Comparison of ENCODE assay signal across 19 cellular contexts in the genomic region with DNA sequence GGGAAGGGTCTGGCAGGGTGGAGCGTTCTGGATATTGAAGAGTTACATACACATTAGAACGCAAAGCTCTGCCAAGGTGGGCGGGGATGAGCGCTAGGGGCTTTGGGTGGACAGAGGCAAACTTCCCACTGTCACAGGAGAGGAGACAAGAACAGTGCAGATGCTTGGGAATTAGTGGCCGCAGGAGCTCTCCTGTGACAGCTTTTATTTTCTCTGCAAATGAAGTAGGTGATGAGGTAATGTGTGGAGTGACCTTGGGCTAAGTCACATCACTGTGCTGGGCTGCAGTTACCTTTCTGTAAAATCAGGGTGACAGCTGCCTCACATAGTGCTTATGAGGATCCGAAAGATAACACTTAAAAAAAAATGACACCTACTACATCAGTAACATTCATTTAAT. TPM values are rescaled to one million over a fixed set of nuclear protein-coding genes. Genes with fewer than 3 reads are reported as not detected.
DNase-seq lines count a peak whose midpoint lies in the region; ATAC-seq and TF ChIP-seq lines count a peak whose summit lies in the region.
"Had no signal": no experiment of that assay in that cellular context is flagged by ENCODE, and none has a peak within 500 bp of the region (broad histone marks: within the 10 kb centered on the region; RNA-seq: fewer than 3 reads in every experiment).

No MANE protein-coding gene starts in this region.

- no peak for TF ChIP-seq CTCF in glutamatergic neuron (IDR thresholded peaks at IDR 0.05; ENCODE audit: partially characterized antibody, unreplicated experiment)

- no peak for ATAC-seq in stimulated activated naive CD8-positive, alpha-beta T cell treated with anti-CD3 and anti-CD28 coated beads, Interleukin-15, amount 100 ng/mL, for 72 hours
- ATAC-seq in stimulated activated naive CD8-positive, alpha-beta T cell treated with anti-CD3 and anti-CD28 coated beads, Interleukin-15, Interleukin-2, amounts not matched to agents 100 U/mL and 50 U/mL, for 24 hours, result no peak

- no peak overlapping the region for H3K4me3 Mint-ChIP-seq in stimulated activated naive CD8-positive, alpha-beta T cell treated with anti-CD3 and anti-CD28 coated beads, Interleukin-15, amount 100 ng/mL, for 72 hours
- H3K4me3 Mint-ChIP-seq in glutamatergic neuron (ENCODE audit: unreplicated experiment), result no peak overlapping the region
- H3K4me3 Mint-ChIP-seq: activated naive CD4-positive, alpha-beta T cell treated with anti-CD3 and anti-CD28 coated beads, Interleukin-2, amount 50 U/mL, for 24 hours; T-helper 2 cell treated with Interferon-gamma antibody and Interleukin-4, amounts not matched to agents 5 μg/mL and 100 μg/mL, for 36 hours had no signal

- DNase-seq in stimulated activated naive CD8-positive, alpha-beta T cell treated with anti-CD3 and anti-CD28 coated beads, Interleukin-15, amount 100 ng/mL, for 72 hours, result no peak
- no peak for DNase-seq in stimulated activated naive CD8-positive, alpha-beta T cell treated with anti-CD3 and anti-CD28 coated beads, Interleukin-15, Interleukin-2, amounts not matched to agents 100 U/mL and 50 U/mL, for 24 hours
- DNase-seq in NCI-H524 treated with DMSO at 0.1 percent for 48 hours (lab: John Stamatoyannopoulos, UW) (peak; percentile 42), glutamatergic neuron (no peak), amygdala (lab: John Stamatoyannopoulos, UW) (no peak), hypothalamus (lab: John Stamatoyannopoulos, UW) (no peak), RPMI8226 (no peak)
- DNase-seq: activated CD4-positive, alpha-beta T cell treated with anti-CD3 and anti-CD28 coated beads for 48 hours; central memory CD4-positive, alpha-beta T cell; pancreas; spleen; upper lobe of left lung had no signal

- peaks cover 22% of the 10 kb centered on the region for H3K4me1 Mint-ChIP-seq in stimulated activated naive CD8-positive, alpha-beta T cell treated with anti-CD3 and anti-CD28 coated beads, Interleukin-15, amount 100 ng/mL, for 72 hours
- H3K4me1 Mint-ChIP-seq in glutamatergic neuron (ENCODE audit: low read depth, unreplicated experiment), result peaks cover 10% of the 10 kb centered on the region

- H3K27me3 Mint-ChIP-seq in stimulated activated naive CD8-positive, alpha-beta T cell treated with anti-CD3 and anti-CD28 coated beads, Interleukin-15, amount 100 ng/mL, for 72 hours, result no peaks in the 10 kb centered on the region
- peaks cover 2% of the 10 kb centered on the region for H3K27me3 Mint-ChIP-seq in glutamatergic neuron (ENCODE audit: unreplicated experiment)
- H3K27me3 Mint-ChIP-seq: activated naive CD4-positive, alpha-beta T cell treated with anti-CD3 and anti-CD28 coated beads, Interleukin-2, amount 50 U/mL, for 24 hours had no signal

- no peaks in the 10 kb centered on the region for H3K9me3 Mint-ChIP-seq in stimulated activated naive CD8-positive, alpha-beta T cell treated with anti-CD3 and anti-CD28 coated beads, Interleukin-15, amount 100 ng/mL, for 72 hours
- no peaks in the 10 kb centered on the region for H3K9me3 Mint-ChIP-seq in glutamatergic neuron (ENCODE audit: unreplicated experiment)
- H3K9me3 Mint-ChIP-seq: activated naive CD4-positive, alpha-beta T cell treated with anti-CD3 and anti-CD28 coated beads, Interleukin-2, amount 50 U/mL, for 24 hours; T-helper 2 cell treated with Interferon-gamma antibody and Interleukin-4, amounts not matched to agents 5 μg/mL and 100 μg/mL, for 36 hours had no signal

- H3K27ac Mint-ChIP-seq in stimulated activated naive CD8-positive, alpha-beta T cell treated with anti-CD3 and anti-CD28 coated beads, Interleukin-15, amount 100 ng/mL, for 72 hours, result peak overlapping the region; percentile 85 to 88
- H3K27ac Mint-ChIP-seq in glutamatergic neuron (ENCODE audit: unreplicated experiment), result peak overlapping the region; percentile 72
- H3K27ac Mint-ChIP-seq: T-helper 2 cell treated with Interferon-gamma antibody and Interleukin-4, amounts not matched to agents 5 μg/mL and 100 μg/mL, for 36 hours had no signal

- peaks cover 5% of the 10 kb centered on the region for H3K36me3 Mint-ChIP-seq in glutamatergic neuron (ENCODE audit: unreplicated experiment)

RNA-seq across cellular contexts. Expression of a gene that starts 31.4 kb away (rescaled TPM):
- 2.1 TPM for total RNA-seq in glutamatergic neuron (ENCODE audit: unreplicated experiment)
- total RNA-seq: ascending aorta, dermis blood vessel endothelial cell, MCF 10A, mononuclear cell, subcutaneous adipose tissue had no signal
